In the genomic region with DNA sequence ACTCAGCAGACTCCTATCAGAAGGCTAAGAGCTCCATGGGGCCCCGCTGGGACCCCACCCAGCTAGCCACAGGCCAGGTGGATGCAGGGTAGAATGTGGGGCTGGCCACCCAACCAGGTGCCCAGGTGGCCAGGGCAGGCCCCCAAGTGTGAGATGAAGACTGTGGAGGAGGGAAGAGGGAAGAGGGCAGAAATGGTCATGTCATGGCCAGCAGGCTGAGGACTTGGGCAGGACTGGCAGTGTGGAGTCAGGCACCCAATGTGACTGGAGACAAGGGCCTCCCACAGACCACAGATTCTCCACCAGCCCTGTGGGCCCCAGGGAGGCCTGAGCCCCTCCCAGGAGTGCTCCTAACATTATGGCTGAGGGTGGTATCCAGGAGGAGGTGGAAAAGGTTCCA, we compare ENCODE assay signal across 16 cellular contexts.
"Had no signal": no experiment of that assay in that cellular context is flagged by ENCODE, and none has a peak within 500 bp of the region (broad histone marks: within the 10 kb centered on the region; RNA-seq: fewer than 3 reads in every experiment).

No MANE protein-coding gene starts in this region.

- H3K4me3 ChIP-seq: cardiac muscle cell had no signal

- H3K27ac Mint-ChIP-seq: activated B cell treated with CpG ODN at 0.5 μM for 24 hours; activated CD4-positive, alpha-beta memory T cell treated with anti-CD3 and anti-CD28 coated beads for 36 hours; activated naive CD8-positive, alpha-beta T cell had no signal

- H3K27me3 Mint-ChIP-seq: activated B cell treated with CpG ODN at 0.5 μM for 24 hours; activated CD4-positive, alpha-beta memory T cell treated with anti-CD3 and anti-CD28 coated beads for 36 hours; activated naive CD8-positive, alpha-beta T cell had no signal

- DNase-seq: activated B cell treated with CpG ODN at 0.5 μM for 24 hours; activated CD4-positive, alpha-beta memory T cell treated with anti-CD3 and anti-CD28 coated beads for 36 hours; activated CD4-positive, alpha-beta T cell treated with anti-CD3 and anti-CD28 coated beads for 4 hours; foreskin melanocyte; glutamatergic neuron; hippocampal formation; left cardiac atrium; nucleus accumbens; posterior cingulate gyrus; stimulated activated CD4-positive, alpha-beta T cell treated with anti-CD3 and anti-CD28 coated beads, Interleukin-15, amount 100 ng/mL, for 24 hours; stimulated activated CD4-positive, alpha-beta T cell treated with anti-CD3 and anti-CD28 coated beads, Interleukin-2, amount 100 ng/mL, for 48 hours; T-helper 1 cell; T-helper 9 cell had no signal

- H3K27ac ChIP-seq: cardiac muscle cell had no signal

- H3K4me3 Mint-ChIP-seq: activated B cell treated with CpG ODN at 0.5 μM for 24 hours; activated CD4-positive, alpha-beta memory T cell treated with anti-CD3 and anti-CD28 coated beads for 36 hours; activated naive CD8-positive, alpha-beta T cell; nephron had no signal

- H3K36me3 ChIP-seq: cardiac muscle cell had no signal

- H3K9me3 Mint-ChIP-seq: activated B cell treated with CpG ODN at 0.5 μM for 24 hours; activated CD4-positive, alpha-beta memory T cell treated with anti-CD3 and anti-CD28 coated beads for 36 hours; nephron had no signal

- ATAC-seq: left cardiac atrium had no signal

- H3K27me3 ChIP-seq: cardiac muscle cell had no signal
